Comparison of ENCODE assay signal across 24 cellular contexts in genomic region chr19:29565171-29565570, GRCh38. TPM values are rescaled to one million over a fixed set of nuclear protein-coding genes. Genes with fewer than 3 reads are reported as not detected.
"Had no signal": no experiment of that assay in that cellular context is flagged by ENCODE, and none has a peak within 500 bp of the region (broad histone marks: within the 10 kb centered on the region; RNA-seq: fewer than 3 reads in every experiment).

No MANE protein-coding gene starts in this region.

- H3K27ac Mint-ChIP-seq: endodermal cell; stimulated activated naive B cell treated with anti-CD40 and anti-IgM and Interleukin-4, amounts not matched to agents 10 μg/mL and 1 μg/mL and 100 μg/mL, for 72 hours; stimulated activated naive CD8-positive, alpha-beta T cell treated with anti-CD3 and anti-CD28 coated beads, Interleukin-15, amount 100 ng/mL, for 72 hours had no signal

- FAIRE-seq: endothelial cell of umbilical vein had no signal

- H3K27me3 ChIP-seq: colonic mucosa, ovary, right atrium auricular region had no signal

- DNase-seq: colonic mucosa; dermis blood vessel endothelial cell; erythroblast; foreskin melanocyte; mucosa of descending colon; naive thymus-derived CD8-positive, alpha-beta T cell; ovary; sigmoid colon; stimulated activated CD4-positive, alpha-beta T cell treated with anti-CD3 and anti-CD28 coated beads, Interleukin-2, amount 100 ng/mL, for 24 hours; stimulated activated CD4-positive, alpha-beta T cell treated with anti-CD3 and anti-CD28 coated beads, Interleukin-4, amount 100 ng/mL, for 4 hours; stimulated activated naive B cell treated with anti-CD40 and anti-IgM and Interleukin-4, amounts not matched to agents 10 μg/mL and 1 μg/mL and 100 μg/mL, for 72 hours; stimulated activated naive CD8-positive, alpha-beta T cell treated with anti-CD3 and anti-CD28 coated beads, Interleukin-15, amount 100 ng/mL, for 72 hours; transverse colon had no signal

- H3K36me3 Mint-ChIP-seq: stimulated activated naive B cell treated with anti-CD40 and anti-IgM and Interleukin-4, amounts not matched to agents 10 μg/mL and 1 μg/mL and 100 μg/mL, for 72 hours had no signal

- H3K4me3 Mint-ChIP-seq: endodermal cell; naive thymus-derived CD8-positive, alpha-beta T cell; stimulated activated naive B cell treated with anti-CD40 and anti-IgM and Interleukin-4, amounts not matched to agents 10 μg/mL and 1 μg/mL and 100 μg/mL, for 72 hours had no signal

- H3K27ac ChIP-seq: colonic mucosa, hepatocyte, ovary, right atrium auricular region, sigmoid colon, skin epidermis, thoracic aorta, transverse colon had no signal

- H3K4me1 ChIP-seq: colonic mucosa, right atrium auricular region, sigmoid colon, transverse colon had no signal

- H3K36me3 ChIP-seq: colonic mucosa, ovary, right atrium auricular region, sigmoid colon, thoracic aorta, transverse colon had no signal

- ATAC-seq: mucosa of descending colon; naive thymus-derived CD8-positive, alpha-beta T cell; stimulated activated naive B cell treated with anti-CD40 and anti-IgM and Interleukin-4, amounts not matched to agents 10 μg/mL and 1 μg/mL and 100 μg/mL, for 72 hours had no signal

- H3K4me2 ChIP-seq: hepatocyte had no signal

- H3K79me2 ChIP-seq: hepatocyte had no signal

- H2AFZ ChIP-seq: hepatocyte had no signal

- H3K9me3 ChIP-seq: colonic mucosa, mucosa of descending colon, ovary, transverse colon had no signal

- H3K4me3 ChIP-seq: colonic mucosa, hepatocyte, mucosa of descending colon, ovary, right atrium auricular region, sigmoid colon, skin epidermis, thoracic aorta, transverse colon had no signal

RNA-seq across cellular contexts. Expression of gene VSTM2B, which starts 39.4 kb away (rescaled TPM):
- total RNA-seq: colonic mucosa; dermis blood vessel endothelial cell; endothelial cell of umbilical vein; liver; lung microvascular endothelial cell; naive thymus-derived CD8-positive, alpha-beta T cell; posterior vena cava; right atrium auricular region; subcutaneous adipose tissue; thoracic aorta; transverse colon; ureter had no signal
- polyA plus RNA-seq: endothelial cell of umbilical vein, liver, ovary, sigmoid colon had no signal
